In the genomic region with DNA sequence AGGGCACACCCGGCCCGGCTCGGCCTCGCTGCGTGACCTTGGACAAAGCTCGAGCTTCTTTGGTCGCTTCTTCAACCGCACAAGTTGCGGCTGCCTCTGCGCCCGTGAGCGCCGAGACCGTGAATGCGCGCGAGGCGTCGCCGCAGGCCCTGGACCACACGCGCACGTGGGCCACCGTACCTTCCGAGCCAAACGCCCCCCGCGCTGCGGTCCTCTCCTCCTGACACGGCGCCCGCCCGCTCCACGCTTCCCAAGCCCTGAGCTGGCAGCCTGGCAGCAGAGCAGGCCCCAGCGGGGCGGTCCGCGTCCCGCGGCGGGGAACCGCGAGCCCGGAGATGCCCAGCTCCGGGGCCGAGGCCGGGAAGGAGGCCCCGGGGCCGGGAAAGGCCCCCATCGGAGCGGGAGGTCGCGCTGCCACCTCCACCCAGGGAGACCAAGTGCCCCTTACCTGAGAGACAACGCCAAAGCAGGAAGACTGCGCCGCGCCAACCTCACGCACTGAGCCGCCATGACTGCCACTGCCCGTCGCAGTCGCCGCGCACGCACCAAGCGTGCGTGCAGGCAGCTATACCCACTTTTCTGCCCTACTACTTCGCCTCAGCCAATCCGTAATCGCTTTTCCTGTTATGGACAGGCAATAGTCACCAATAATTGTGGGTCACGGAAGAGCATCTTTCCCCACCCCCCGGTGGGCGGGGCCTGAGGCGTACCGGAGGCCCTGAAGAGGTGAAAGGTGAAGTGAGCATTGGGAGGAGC, we compare ENCODE assay signal across 8 cellular contexts. TPM values are rescaled to one million over a fixed set of nuclear protein-coding genes. Genes with fewer than 3 reads are reported as not detected.
DNase-seq lines count a peak whose midpoint lies in the region; FAIRE-seq and TF ChIP-seq lines count a peak whose summit lies in the region.

A gene (minus strand): TSS at position 542 of the 756 bp plus-strand sequence. CDS start 32 bp downstream, at position 510.

- peaks cover 59% of the 10 kb centered on the region for H3K4me1 Mint-ChIP-seq in activated naive CD4-positive, alpha-beta T cell treated with anti-CD3 and anti-CD28 coated beads, Interleukin-2, amount 10 ng/mL, durations not matched to agents 7 days and 5 days

- CTCF ChIA-PET in activated naive CD4-positive, alpha-beta T cell treated with anti-CD3 and anti-CD28 coated beads, Interleukin-2, amount 10 ng/mL, durations not matched to agents 7 days and 5 days (lab: Charles Lee) = interaction anchor here (0.8 to 9.0 kb wide), 7 partner anchors 14 to 393 kb away, joined by 3 to 122 read pairs (median 5); a partner anchor contains a TSS

- FAIRE-seq in frontal cortex (lab: Jason Lieb, UNC) = peak; percentile 88

- H3K36me3 ChIP-seq in HAP-1 (replicated peaks) (peaks cover 33% of the 10 kb centered on the region), MG63 (peaks cover 26% of the 10 kb centered on the region), neuron (ENCODE audit: insufficient read depth, low read length) (peaks cover 19% of the 10 kb centered on the region), suprapubic skin (peaks cover 14% of the 10 kb centered on the region)

- H3K9me3 Mint-ChIP-seq in activated naive CD4-positive, alpha-beta T cell treated with anti-CD3 and anti-CD28 coated beads, Interleukin-2, amount 10 ng/mL, durations not matched to agents 7 days and 5 days = no peaks in the 10 kb centered on the region

- peak within 1 kb of the TSS; percentile 90 for H3K4me3 Mint-ChIP-seq in activated naive CD4-positive, alpha-beta T cell treated with anti-CD3 and anti-CD28 coated beads, Interleukin-2, amount 10 ng/mL, durations not matched to agents 7 days and 5 days

- 0% methylated on average over 26 of the region's 75 CpGs for WGBS in suprapubic skin

- H3K27ac Mint-ChIP-seq in activated naive CD4-positive, alpha-beta T cell treated with anti-CD3 and anti-CD28 coated beads, Interleukin-2, amount 10 ng/mL, durations not matched to agents 7 days and 5 days = peak within 1 kb of the TSS; percentile 94

- H2AFZ ChIP-seq in neuron (ENCODE audit: low read depth, low read length) = peak within 1 kb of the TSS; percentile 90

- in situ Hi-C loops in HAP-1 (cut with MboI; ENCODE audit: low sequenced_read_pairs) = no loop called here

- no peaks in the 10 kb centered on the region for H3K27me3 ChIP-seq in HAP-1 (ENCODE audit: low read depth)
- H3K27me3 ChIP-seq in MG63 = no peaks in the 10 kb centered on the region
- H3K27me3 ChIP-seq in neuron (ENCODE audit: insufficient read depth, low read length) = no peaks in the 10 kb centered on the region
- no peaks in the 10 kb centered on the region for H3K27me3 ChIP-seq in suprapubic skin

- H3K9me3 ChIP-seq in HAP-1 (no peaks in the 10 kb centered on the region), MG63 (no peaks in the 10 kb centered on the region), neuron (ENCODE audit: low read length) (no peaks in the 10 kb centered on the region), suprapubic skin (no peaks in the 10 kb centered on the region)

- no peak for TF ChIP-seq CTCF in suprapubic skin (IDR thresholded peaks at IDR 0.05)

- H3K27me3 Mint-ChIP-seq in activated naive CD4-positive, alpha-beta T cell treated with anti-CD3 and anti-CD28 coated beads, Interleukin-2, amount 10 ng/mL, durations not matched to agents 7 days and 5 days = peaks cover 25% of the 10 kb centered on the region

- H3K27ac ChIP-seq in suprapubic skin = peak within 1 kb of the TSS; percentile 93

- peaks cover 26% of the 10 kb centered on the region for H3K36me3 Mint-ChIP-seq in activated naive CD4-positive, alpha-beta T cell treated with anti-CD3 and anti-CD28 coated beads, Interleukin-2, amount 10 ng/mL, durations not matched to agents 7 days and 5 days

- DNase-seq in GM03348 (ENCODE audit: low spot score) (peak; percentile 99), HAP-1 (ENCODE audit: low spot score in 2 of 2) (peak; percentile 97 to 100), MG63 (peak; percentile 96), SHP77 (lab: John Stamatoyannopoulos, UW) (peak; percentile 84 to 93), frontal cortex (ENCODE audit: low spot score in 2 of 2) (peak; percentile 97 to 98), suprapubic skin (ENCODE audit: low spot score in 2 of 2) (peak; percentile 75 to 84)
- DNase-seq in activated naive CD4-positive, alpha-beta T cell treated with anti-CD3 and anti-CD28 coated beads, Interleukin-2, amount 10 ng/mL, durations not matched to agents 7 days and 5 days = peak; percentile 100

- H3K4me1 ChIP-seq in HAP-1 (peaks cover 19% of the 10 kb centered on the region), neuron (ENCODE audit: insufficient read depth, low read length) (peaks cover 16% of the 10 kb centered on the region), suprapubic skin (peaks cover 33% of the 10 kb centered on the region)

- peak within 1 kb of the TSS; percentile 89 for H3K4me3 ChIP-seq in HAP-1
- H3K4me3 ChIP-seq in MG63 = peak within 1 kb of the TSS; percentile 76
- peak within 1 kb of the TSS; percentile 75 for H3K4me3 ChIP-seq in neuron (ENCODE audit: low read length)
- H3K4me3 ChIP-seq in suprapubic skin = peak within 1 kb of the TSS; percentile 90

- peak; percentile 73 to 92 for TF ChIP-seq POLR2A in suprapubic skin (IDR thresholded peaks at IDR 0.05)

- no peak for TF ChIP-seq EP300 in suprapubic skin (IDR thresholded peaks at IDR 0.05)

RNA-seq across cellular contexts. Expression of the gene that starts here (rescaled TPM):
- 26.2 and 32.6 TPM in 2 replicates for total RNA-seq in MG63 (2014; rRNA removed; shearing (Covaris generic); ENCODE audit: low replicate concordance)
- total RNA-seq in frontal cortex (15.1 TPM), suprapubic skin (10 to 100 TPM; 18.2 to 32.4 (median 25.3) TPM)

Comparison
In these comparisons a context has a peak if more than half of its experiments do, and no peak if none do; other contexts are left out.
1. Peak in every context shown above with its lines: DNase-seq, H3K4me3 ChIP-seq and H3K27ac ChIP-seq.